ENCODE assay signal across 1 cellular context in genomic region chr20:31590717-31591225, GRCh38.
TF ChIP-seq lines count a peak whose summit lies in the region.

No MANE protein-coding gene starts in this region.

TF ChIP-seq in K562, 482 proteins besides CTCF, POLR2A, EP300 and RAD21 (continued from another document):
- TF ChIP-seq ZBTB40 (IDR thresholded peaks at IDR 0.05) (no peak), ZBTB40 (CRISPR knock-in tag; IDR thresholded peaks at IDR 0.05) (no peak), ZBTB33 (CRISPR knock-in tag; IDR thresholded peaks at IDR 0.05) (0 out of 2 replicates have a peak, but pooled peaks have one; percentile 14), NFE2 (IDR thresholded peaks at IDR 0.05; ENCODE audit: low read depth) (peak; percentile 94), KDM1A (IDR thresholded peaks at IDR 0.05) (0 out of 4 replicates have a peak, but pooled peaks have one; percentile 49 to 56), MYC (IDR thresholded peaks at IDR 0.05; ENCODE audit: low read depth, low read length) (peak; percentile 54), MYC (CRISPR knock-in tag; IDR thresholded peaks at IDR 0.05; ENCODE audit: borderline replicate concordance, low read depth) (no peak), HDAC3 (IDR thresholded peaks at IDR 0.05; ENCODE audit: borderline replicate concordance, partially characterized antibody) (no peak), E2F6 (IDR thresholded peaks at IDR 0.05; ENCODE audit: borderline replicate concordance in 1 of 2, extremely low read depth in 1 of 2, insufficient read depth in 1 of 2, insufficient read length in 1 of 2, low read depth in 1 of 2, low read length in 1 of 2, poor library complexity in 1 of 2, severe bottlenecking in 1 of 2) (peak; percentile 35 to 69), SIX5 (IDR thresholded peaks at IDR 0.05; ENCODE audit: borderline replicate concordance in 1 of 2, insufficient read depth in 1 of 2, low read depth in 1 of 2, low read length in 2 of 2) (no peak), ATF3 (IDR thresholded peaks at IDR 0.05) (no peak; the same call in 1 of the 2 replicates), ATF3 (CRISPR knock-in tag; conservative IDR thresholded peaks at IDR 0.05) (0 out of 2 replicates have a peak, but pooled peaks have one; percentile 49), FOXJ2 (tag; IDR thresholded peaks at IDR 0.05) (no peak), MAFG (tag; conservative IDR thresholded peaks at IDR 0.05) (peak; percentile 80), ZBTB11 (CRISPR knock-in tag; IDR thresholded peaks at IDR 0.05) (0 out of 6 replicates have a peak, but pooled peaks of 1 of the 3 experiments have one; percentile 40), RFX7 (CRISPR knock-in tag; IDR thresholded peaks at IDR 0.05) (no peak), ADNP (tag; IDR thresholded peaks at IDR 0.05) (no peak), ZNF23 (CRISPR knock-in tag; IDR thresholded peaks at IDR 0.05) (no peak), ZFX (CRISPR knock-in tag; IDR thresholded peaks at IDR 0.05) (peak; percentile 55; the same call in 1 of the 2 replicates), MAFF (IDR thresholded peaks at IDR 0.05; ENCODE audit: low read length) (peak; percentile 82; the same call in 1 of the 2 replicates), NFIC (IDR thresholded peaks at IDR 0.05) (peak; percentile 14; the same call in 1 of the 2 replicates), NFYB (IDR thresholded peaks at IDR 0.05; ENCODE audit: extremely low read depth, insufficient read length) (no peak), ETV1 (tag; conservative IDR thresholded peaks at IDR 0.05; ENCODE audit: low read depth) (0 out of 2 replicates have a peak, but pooled peaks have one; percentile 10), ZNF384 (IDR thresholded peaks at IDR 0.05; ENCODE audit: low read depth, low read length) (peak; percentile 74)
- TF ChIP-seq, protein P1, sequence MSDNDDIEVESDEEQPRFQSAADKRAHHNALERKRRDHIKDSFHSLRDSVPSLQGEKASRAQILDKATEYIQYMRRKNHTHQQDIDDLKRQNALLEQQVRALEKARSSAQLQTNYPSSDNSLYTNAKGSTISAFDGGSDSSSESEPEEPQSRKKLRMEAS (CRISPR knock-in tag; IDR thresholded peaks at IDR 0.05): peak; percentile 88
- TF ChIP-seq, protein P2, sequence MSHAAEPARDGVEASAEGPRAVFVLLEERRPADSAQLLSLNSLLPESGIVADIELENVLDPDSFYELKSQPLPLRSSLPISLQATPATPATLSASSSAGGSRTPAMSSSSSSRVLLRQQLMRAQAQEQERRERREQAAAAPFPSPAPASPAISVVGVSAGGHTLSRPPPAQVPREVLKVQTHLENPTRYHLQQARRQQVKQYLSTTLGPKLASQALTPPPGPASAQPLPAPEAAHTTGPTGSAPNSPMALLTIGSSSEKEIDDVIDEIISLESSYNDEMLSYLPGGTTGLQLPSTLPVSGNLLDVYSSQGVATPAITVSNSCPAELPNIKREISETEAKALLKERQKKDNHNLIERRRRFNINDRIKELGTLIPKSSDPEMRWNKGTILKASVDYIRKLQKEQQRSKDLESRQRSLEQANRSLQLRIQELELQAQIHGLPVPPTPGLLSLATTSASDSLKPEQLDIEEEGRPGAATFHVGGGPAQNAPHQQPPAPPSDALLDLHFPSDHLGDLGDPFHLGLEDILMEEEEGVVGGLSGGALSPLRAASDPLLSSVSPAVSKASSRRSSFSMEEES (CRISPR knock-in tag; IDR thresholded peaks at IDR 0.05): no peak
